15 cellular contexts compared by ENCODE assay signal in genomic region chr10:13049774-13050420, GRCh38.
"Had no signal": no experiment of that assay in that cellular context is flagged by ENCODE, and none has a peak within 500 bp of the region (broad histone marks: within the 10 kb centered on the region; RNA-seq: fewer than 3 reads in every experiment).

No MANE protein-coding gene starts in this region.

- H3K27me3 ChIP-seq: ascending aorta, esophagus muscularis mucosa, pancreas, right lobe of liver, testis had no signal

- H3K9me3 Mint-ChIP-seq: activated naive CD4-positive, alpha-beta T cell treated with anti-CD3 and anti-CD28 coated beads, Interleukin-2, amount 50 U/mL, for 24 hours; stimulated activated effector memory CD8-positive, alpha-beta T cell treated with anti-CD3 and anti-CD28 coated beads, Interleukin-12 subunit alpha, Interleukin-12 subunit beta, amount 100 ng/mL, for 72 hours; T-helper 1 cell treated with Interleukin-12 subunit alpha and Interleukin-12 subunit beta and Interleukin-4 antibody, amounts not matched to agents 30 μg/mL and 1 μg/mL, for 36 hours had no signal

- H3K4me1 Mint-ChIP-seq: activated naive CD4-positive, alpha-beta T cell treated with anti-CD3 and anti-CD28 coated beads, Interleukin-2, amount 50 U/mL, for 24 hours had no signal

- H3K4me3 ChIP-seq: ascending aorta, esophagus muscularis mucosa, left lung, pancreas, right lobe of liver, smooth muscle cell, testis had no signal

- H3K4me3 Mint-ChIP-seq: activated naive CD4-positive, alpha-beta T cell treated with anti-CD3 and anti-CD28 coated beads, Interleukin-2, amount 50 U/mL, for 24 hours; stimulated activated effector memory CD8-positive, alpha-beta T cell treated with anti-CD3 and anti-CD28 coated beads, Interleukin-12 subunit alpha, Interleukin-12 subunit beta, amount 100 ng/mL, for 72 hours; T-helper 1 cell treated with Interleukin-12 subunit alpha and Interleukin-12 subunit beta and Interleukin-4 antibody, amounts not matched to agents 30 μg/mL and 1 μg/mL, for 36 hours had no signal

- H3K27ac ChIP-seq: ascending aorta, esophagus muscularis mucosa, left lung, pancreas, right lobe of liver, testis had no signal

- H3K9me3 ChIP-seq: ascending aorta, esophagus muscularis mucosa, left lung, pancreas, right lobe of liver, testis had no signal

- DNase-seq: activated CD4-positive, alpha-beta T cell treated with anti-CD3 and anti-CD28 coated beads, Interleukin-2, amount 50 U/mL, for 4 hours; activated gamma-delta T cell; effector CD8-positive, alpha-beta T cell; hippocampal formation; left lung; pancreas; right lobe of liver; stimulated activated CD4-positive, alpha-beta T cell treated with anti-CD3 and anti-CD28 coated beads, Interleukin-4, amount 100 ng/mL, for 24 hours; testis had no signal

- H3K36me3 Mint-ChIP-seq: activated naive CD4-positive, alpha-beta T cell treated with anti-CD3 and anti-CD28 coated beads, Interleukin-2, amount 50 U/mL, for 24 hours; stimulated activated effector memory CD8-positive, alpha-beta T cell treated with anti-CD3 and anti-CD28 coated beads, Interleukin-12 subunit alpha, Interleukin-12 subunit beta, amount 100 ng/mL, for 72 hours had no signal

- H3K4me1 ChIP-seq: ascending aorta, esophagus muscularis mucosa, left lung, pancreas, right lobe of liver, testis had no signal

- H3K36me3 ChIP-seq: ascending aorta, esophagus muscularis mucosa, left lung, pancreas, right lobe of liver had no signal

- H3K27ac Mint-ChIP-seq: activated naive CD4-positive, alpha-beta T cell treated with anti-CD3 and anti-CD28 coated beads, Interleukin-2, amount 50 U/mL, for 24 hours; stimulated activated effector memory CD8-positive, alpha-beta T cell treated with anti-CD3 and anti-CD28 coated beads, Interleukin-12 subunit alpha, Interleukin-12 subunit beta, amount 100 ng/mL, for 72 hours; T-helper 1 cell treated with Interleukin-12 subunit alpha and Interleukin-12 subunit beta and Interleukin-4 antibody, amounts not matched to agents 30 μg/mL and 1 μg/mL, for 36 hours had no signal
